ENCODE assay signal across 1 cellular context in genomic region chr10:112217413-112218390, GRCh38.
TF ChIP-seq lines count a peak whose summit lies in the region.

No MANE protein-coding gene starts in this region.

TF ChIP-seq in HepG2, 621 proteins besides CTCF, POLR2A, EP300 and RAD21 (continued from another document):
- no peak for TF ChIP-seq ZBTB26 (CRISPR knock-in tag; IDR thresholded peaks at IDR 0.05; ENCODE audit: borderline replicate concordance)
- 0 out of 2 replicates have a peak, but pooled peaks have one; percentile 3 for TF ChIP-seq POLR2AphosphoS5 (IDR thresholded peaks at IDR 0.05; ENCODE audit: low read depth, low read length)
- TF ChIP-seq CBX2 (IDR thresholded peaks at IDR 0.05; ENCODE audit: low read depth, low read length), result no peak
- no peak for TF ChIP-seq CBX2 (CRISPR knock-in tag; IDR thresholded peaks at IDR 0.05; ENCODE audit: low read depth)
- TF ChIP-seq POLR2AphosphoS2 (IDR thresholded peaks at IDR 0.05; ENCODE audit: low read depth, low read length), result no peak
- TF ChIP-seq MYPOP (CRISPR knock-in tag; IDR thresholded peaks at IDR 0.05), result no peak
- TF ChIP-seq, protein P1, sequence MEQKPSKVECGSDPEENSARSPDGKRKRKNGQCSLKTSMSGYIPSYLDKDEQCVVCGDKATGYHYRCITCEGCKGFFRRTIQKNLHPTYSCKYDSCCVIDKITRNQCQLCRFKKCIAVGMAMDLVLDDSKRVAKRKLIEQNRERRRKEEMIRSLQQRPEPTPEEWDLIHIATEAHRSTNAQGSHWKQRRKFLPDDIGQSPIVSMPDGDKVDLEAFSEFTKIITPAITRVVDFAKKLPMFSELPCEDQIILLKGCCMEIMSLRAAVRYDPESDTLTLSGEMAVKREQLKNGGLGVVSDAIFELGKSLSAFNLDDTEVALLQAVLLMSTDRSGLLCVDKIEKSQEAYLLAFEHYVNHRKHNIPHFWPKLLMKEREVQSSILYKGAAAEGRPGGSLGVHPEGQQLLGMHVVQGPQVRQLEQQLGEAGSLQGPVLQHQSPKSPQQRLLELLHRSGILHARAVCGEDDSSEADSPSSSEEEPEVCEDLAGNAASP (CRISPR knock-in tag; IDR thresholded peaks at IDR 0.05; ENCODE audit: borderline replicate concordance), result no peak
- peak; percentile 54 for TF ChIP-seq CREB1 (IDR thresholded peaks at IDR 0.05)
- TF ChIP-seq CREB1 (CRISPR knock-in tag; IDR thresholded peaks at IDR 0.05), result no peak
- no peak for TF ChIP-seq ZSCAN12 (CRISPR knock-in tag; IDR thresholded peaks at IDR 0.05)
- TF ChIP-seq ZC3H4 (CRISPR knock-in tag; IDR thresholded peaks at IDR 0.05; ENCODE audit: borderline replicate concordance), result no peak
- no peak for TF ChIP-seq ZNF724P (CRISPR knock-in tag; IDR thresholded peaks at IDR 0.05; ENCODE audit: borderline replicate concordance)
- TF ChIP-seq CHD2 (IDR thresholded peaks at IDR 0.05; ENCODE audit: low read depth, low read length), result no peak
- TF ChIP-seq GMEB1 (CRISPR knock-in tag; IDR thresholded peaks at IDR 0.05; ENCODE audit: borderline replicate concordance), result no peak
- no peak for TF ChIP-seq ZBTB34 (CRISPR knock-in tag; IDR thresholded peaks at IDR 0.05)
- TF ChIP-seq, protein P2, sequence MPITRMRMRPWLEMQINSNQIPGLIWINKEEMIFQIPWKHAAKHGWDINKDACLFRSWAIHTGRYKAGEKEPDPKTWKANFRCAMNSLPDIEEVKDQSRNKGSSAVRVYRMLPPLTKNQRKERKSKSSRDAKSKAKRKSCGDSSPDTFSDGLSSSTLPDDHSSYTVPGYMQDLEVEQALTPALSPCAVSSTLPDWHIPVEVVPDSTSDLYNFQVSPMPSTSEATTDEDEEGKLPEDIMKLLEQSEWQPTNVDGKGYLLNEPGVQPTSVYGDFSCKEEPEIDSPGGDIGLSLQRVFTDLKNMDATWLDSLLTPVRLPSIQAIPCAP (CRISPR knock-in tag; IDR thresholded peaks at IDR 0.05; ENCODE audit: low read depth), result no peak
- TF ChIP-seq CBX5 (CRISPR knock-in tag; IDR thresholded peaks at IDR 0.05; ENCODE audit: borderline replicate concordance), result no peak
- no peak for TF ChIP-seq PPARG (CRISPR knock-in tag; conservative IDR thresholded peaks at IDR 0.05)
